In genomic region chr17:50200447-50201225, GRCh38 we compare ENCODE assay signal across 1 cellular context.
TF ChIP-seq lines count a peak whose summit lies in the region.

No MANE protein-coding gene starts in this region.

TF ChIP-seq in HepG2, 621 proteins besides CTCF, POLR2A, EP300 and RAD21 (continued from another document and continues in another):
- TF ChIP-seq STAT6 (CRISPR knock-in tag; IDR thresholded peaks at IDR 0.05; ENCODE audit: borderline replicate concordance) = no peak
- TF ChIP-seq SOX6 (IDR thresholded peaks at IDR 0.05) = no peak
- TF ChIP-seq SOX6 (CRISPR knock-in tag; IDR thresholded peaks at IDR 0.05) = peak; percentile 66
- TF ChIP-seq ZBTB1 (CRISPR knock-in tag; IDR thresholded peaks at IDR 0.05; ENCODE audit: borderline replicate concordance) = no peak
- TF ChIP-seq ZBTB14 (CRISPR knock-in tag; IDR thresholded peaks at IDR 0.05) = no peak
- peak; percentile 40; the same call in 1 of the 2 replicates for TF ChIP-seq PHF21A (CRISPR knock-in tag; IDR thresholded peaks at IDR 0.05)
- TF ChIP-seq ZNF276 (CRISPR knock-in tag; IDR thresholded peaks at IDR 0.05; ENCODE audit: low read depth) = no peak
- TF ChIP-seq PPARG (CRISPR knock-in tag; conservative IDR thresholded peaks at IDR 0.05) = 0 out of 2 replicates have a peak, but pooled peaks have one; percentile 15
- 0 out of 2 replicates have a peak, but pooled peaks have one; percentile 38 for TF ChIP-seq ZNF576 (CRISPR knock-in tag; IDR thresholded peaks at IDR 0.05)
- peak; percentile 33; the same call in 1 of the 2 replicates for TF ChIP-seq SP5 (CRISPR knock-in tag; IDR thresholded peaks at IDR 0.05; ENCODE audit: borderline replicate concordance, low read depth)
- TF ChIP-seq, protein P1, sequence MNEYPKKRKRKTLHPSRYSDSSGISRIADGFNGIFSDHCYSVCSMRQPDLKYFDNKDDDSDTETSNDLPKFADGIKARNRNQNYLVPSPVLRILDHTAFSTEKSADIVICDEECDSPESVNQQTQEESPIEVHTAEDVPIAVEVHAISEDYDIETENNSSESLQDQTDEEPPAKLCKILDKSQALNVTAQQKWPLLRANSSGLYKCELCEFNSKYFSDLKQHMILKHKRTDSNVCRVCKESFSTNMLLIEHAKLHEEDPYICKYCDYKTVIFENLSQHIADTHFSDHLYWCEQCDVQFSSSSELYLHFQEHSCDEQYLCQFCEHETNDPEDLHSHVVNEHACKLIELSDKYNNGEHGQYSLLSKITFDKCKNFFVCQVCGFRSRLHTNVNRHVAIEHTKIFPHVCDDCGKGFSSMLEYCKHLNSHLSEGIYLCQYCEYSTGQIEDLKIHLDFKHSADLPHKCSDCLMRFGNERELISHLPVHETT (CRISPR knock-in tag; conservative IDR thresholded peaks at IDR 0.05) = no peak
- TF ChIP-seq PAF1 (CRISPR knock-in tag; IDR thresholded peaks at IDR 0.05) = no peak
- TF ChIP-seq, protein P2, sequence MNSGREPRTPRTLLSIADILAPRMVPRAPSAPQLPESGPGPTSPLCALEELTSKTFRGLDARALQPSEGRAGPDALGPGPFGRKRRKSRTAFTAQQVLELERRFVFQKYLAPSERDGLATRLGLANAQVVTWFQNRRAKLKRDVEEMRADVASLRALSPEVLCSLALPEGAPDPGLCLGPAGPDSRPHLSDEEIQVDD (CRISPR knock-in tag; IDR thresholded peaks at IDR 0.05; ENCODE audit: borderline replicate concordance) = no peak
- TF ChIP-seq ZNF75D (CRISPR knock-in tag; IDR thresholded peaks at IDR 0.05; ENCODE audit: borderline replicate concordance) = no peak
- TF ChIP-seq ZNF280D (CRISPR knock-in tag; IDR thresholded peaks at IDR 0.05) = 0 out of 2 replicates have a peak, but pooled peaks have one; percentile 20
- no peak for TF ChIP-seq KDM6A (CRISPR knock-in tag; IDR thresholded peaks at IDR 0.05; ENCODE audit: low read depth)
- TF ChIP-seq MYPOP (CRISPR knock-in tag; IDR thresholded peaks at IDR 0.05) = peak; percentile 79; the same call in 1 of the 2 replicates
- peak; percentile 23; the same call in 1 of the 2 replicates for TF ChIP-seq ZNF746 (CRISPR knock-in tag; IDR thresholded peaks at IDR 0.05)
- peak; percentile 16; the same call in 1 of the 2 replicates for TF ChIP-seq MYC (CRISPR knock-in tag; IDR thresholded peaks at IDR 0.05; ENCODE audit: borderline replicate concordance)
- TF ChIP-seq, protein P3, sequence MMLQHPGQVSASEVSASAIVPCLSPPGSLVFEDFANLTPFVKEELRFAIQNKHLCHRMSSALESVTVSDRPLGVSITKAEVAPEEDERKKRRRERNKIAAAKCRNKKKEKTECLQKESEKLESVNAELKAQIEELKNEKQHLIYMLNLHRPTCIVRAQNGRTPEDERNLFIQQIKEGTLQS (CRISPR knock-in tag; IDR thresholded peaks at IDR 0.05) = no peak
- no peak for TF ChIP-seq NFRKB (IDR thresholded peaks at IDR 0.05)
- TF ChIP-seq, protein P4, sequence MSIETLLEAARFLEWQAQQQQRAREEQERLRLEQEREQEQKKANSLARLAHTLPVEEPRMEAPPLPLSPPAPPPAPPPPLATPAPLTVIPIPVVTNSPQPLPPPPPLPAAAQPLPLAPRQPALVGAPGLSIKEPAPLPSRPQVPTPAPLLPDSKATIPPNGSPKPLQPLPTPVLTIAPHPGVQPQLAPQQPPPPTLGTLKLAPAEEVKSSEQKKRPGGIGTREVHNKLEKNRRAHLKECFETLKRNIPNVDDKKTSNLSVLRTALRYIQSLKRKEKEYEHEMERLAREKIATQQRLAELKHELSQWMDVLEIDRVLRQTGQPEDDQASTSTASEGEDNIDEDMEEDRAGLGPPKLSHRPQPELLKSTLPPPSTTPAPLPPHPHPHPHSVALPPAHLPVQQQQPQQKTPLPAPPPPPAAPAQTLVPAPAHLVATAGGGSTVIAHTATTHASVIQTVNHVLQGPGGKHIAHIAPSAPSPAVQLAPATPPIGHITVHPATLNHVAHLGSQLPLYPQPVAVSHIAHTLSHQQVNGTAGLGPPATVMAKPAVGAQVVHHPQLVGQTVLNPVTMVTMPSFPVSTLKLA (IDR thresholded peaks at IDR 0.05) = no peak
- 0 out of 2 replicates have a peak, but pooled peaks have one; percentile 37 for TF ChIP-seq HIVEP1 (CRISPR knock-in tag; IDR thresholded peaks at IDR 0.05)
- TF ChIP-seq, protein P5, sequence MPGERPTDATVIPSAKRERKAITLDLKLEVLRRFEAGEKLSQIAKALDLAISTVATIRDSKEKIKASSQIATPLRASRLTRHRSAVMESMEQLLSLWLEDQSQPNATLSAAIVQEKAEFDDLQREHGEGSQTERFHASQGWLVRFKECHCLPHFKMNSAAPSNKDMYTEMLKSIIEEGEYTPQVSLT (CRISPR knock-in tag; IDR thresholded peaks at IDR 0.05; ENCODE audit: borderline replicate concordance, low read depth) = no peak
- TF ChIP-seq, protein P6, sequence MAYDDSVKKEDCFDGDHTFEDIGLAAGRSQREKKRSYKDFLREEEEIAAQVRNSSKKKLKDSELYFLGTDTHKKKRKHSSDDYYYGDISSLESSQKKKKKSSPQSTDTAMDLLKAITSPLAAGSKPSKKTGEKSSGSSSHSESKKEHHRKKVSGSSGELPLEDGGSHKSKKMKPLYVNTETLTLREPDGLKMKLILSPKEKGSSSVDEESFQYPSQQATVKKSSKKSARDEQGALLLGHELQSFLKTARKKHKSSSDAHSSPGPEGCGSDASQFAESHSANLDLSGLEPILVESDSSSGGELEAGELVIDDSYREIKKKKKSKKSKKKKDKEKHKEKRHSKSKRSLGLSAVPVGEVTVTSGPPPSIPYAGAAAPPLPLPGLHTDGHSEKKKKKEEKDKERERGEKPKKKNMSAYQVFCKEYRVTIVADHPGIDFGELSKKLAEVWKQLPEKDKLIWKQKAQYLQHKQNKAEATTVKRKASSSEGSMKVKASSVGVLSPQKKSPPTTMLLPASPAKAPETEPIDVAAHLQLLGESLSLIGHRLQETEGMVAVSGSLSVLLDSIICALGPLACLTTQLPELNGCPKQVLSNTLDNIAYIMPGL (CRISPR knock-in tag; IDR thresholded peaks at IDR 0.05; ENCODE audit: borderline replicate concordance in 1 of 2, low read depth in 1 of 2) = peak; percentile 76 to 88; a peak in 3 of 4 replicates
- peak; percentile 91 for TF ChIP-seq KDM3A (CRISPR knock-in tag; IDR thresholded peaks at IDR 0.05; ENCODE audit: low read depth)
- peak; percentile 83 for TF ChIP-seq ZNF501 (CRISPR knock-in tag; IDR thresholded peaks at IDR 0.05)
- TF ChIP-seq ARID5B (CRISPR knock-in tag; IDR thresholded peaks at IDR 0.05) = no peak
- TF ChIP-seq ZNF776 (CRISPR knock-in tag; IDR thresholded peaks at IDR 0.05) = peak; percentile 73; the same call in 1 of the 2 replicates
- TF ChIP-seq EZH2 (conservative IDR thresholded peaks at IDR 0.05; ENCODE audit: low read depth, low read length) = peak; percentile 83
- TF ChIP-seq ZNF235 (CRISPR knock-in tag; IDR thresholded peaks at IDR 0.05; ENCODE audit: borderline replicate concordance) = peak; percentile 92
- no peak for TF ChIP-seq CBX2 (IDR thresholded peaks at IDR 0.05; ENCODE audit: low read depth, low read length)
- no peak for TF ChIP-seq CBX2 (CRISPR knock-in tag; IDR thresholded peaks at IDR 0.05; ENCODE audit: low read depth)
- TF ChIP-seq IRX3 (CRISPR knock-in tag; IDR thresholded peaks at IDR 0.05; ENCODE audit: borderline replicate concordance, low read depth) = 0 out of 2 replicates have a peak, but pooled peaks have one; percentile 70
- TF ChIP-seq ZNF598 (CRISPR knock-in tag; IDR thresholded peaks at IDR 0.05; ENCODE audit: borderline replicate concordance) = peak; percentile 84
- 0 out of 2 replicates have a peak, but pooled peaks have one; percentile 39 for TF ChIP-seq RNF2 (conservative IDR thresholded peaks at IDR 0.05; ENCODE audit: low read depth)
- no peak for TF ChIP-seq ATM (IDR thresholded peaks at IDR 0.05; ENCODE audit: borderline replicate concordance)
